ENCODE assay signal across 19 cellular contexts in the genomic region with DNA sequence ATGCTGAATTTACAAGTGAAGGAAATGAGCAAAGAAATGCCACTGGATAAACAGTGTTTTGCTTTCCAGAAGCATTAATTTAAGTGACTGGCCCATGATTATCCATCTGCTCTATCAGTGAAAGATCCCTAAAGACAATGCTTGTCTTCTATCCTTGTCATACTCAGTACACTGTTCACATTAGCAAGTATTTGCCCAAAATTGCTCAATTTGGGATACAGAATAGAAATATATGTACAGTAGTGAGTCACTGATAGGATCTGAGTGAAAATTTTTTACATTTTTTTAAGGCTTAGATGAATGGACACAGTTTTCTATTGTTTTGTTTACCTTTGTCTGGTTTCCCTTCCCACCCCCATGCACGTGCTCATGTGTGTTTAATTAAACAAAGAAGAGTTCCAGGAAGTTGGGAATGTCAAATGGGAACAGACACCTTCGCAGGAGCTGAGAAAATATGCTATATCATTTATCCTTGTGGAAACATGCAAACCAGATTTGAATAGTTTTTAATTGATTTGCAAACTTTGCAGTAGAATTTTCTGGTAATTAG.
"Had no signal": no experiment of that assay in that cellular context is flagged by ENCODE, and none has a peak within 500 bp of the region (broad histone marks: within the 10 kb centered on the region; RNA-seq: fewer than 3 reads in every experiment).

No MANE protein-coding gene starts in this region.

- DNase-seq: activated CD4-positive, alpha-beta T cell treated with anti-CD3 and anti-CD28 coated beads, Interleukin-2, amount 50 U/mL, for 4 hours; activated CD8-positive, alpha-beta memory T cell treated with anti-CD3 and anti-CD28 coated beads, Interleukin-2, amount 10 ng/mL, durations not matched to agents 7 days and 5 days; activated naive CD4-positive, alpha-beta T cell treated with anti-CD3 and anti-CD28 coated beads for 36 hours; activated naive CD8-positive, alpha-beta T cell treated with anti-CD3 and anti-CD28 coated beads, Interleukin-2, amount 50 U/mL, for 24 hours; activated T-cell treated with anti-CD3 and anti-CD28 coated beads, Interleukin-2, amount 50 U/mL, for 1 hour; dorsolateral prefrontal cortex; hypothalamus; kidney glomerular epithelial cell; mesendoderm; natural killer cell; nucleus accumbens; posterior cingulate gyrus; retina; stimulated activated CD4-positive, alpha-beta T cell treated with anti-CD3 and anti-CD28 coated beads, Interleukin-2, amount 100 ng/mL, for 48 hours; T1000 had no signal

- ATAC-seq: activated CD4-positive, CD25-positive, alpha-beta regulatory T cell treated with anti-CD3 and anti-CD28 coated beads, Interleukin-2, amount 50 U/mL, for 24 hours; activated CD8-positive, alpha-beta memory T cell treated with anti-CD3 and anti-CD28 coated beads, Interleukin-2, amount 10 ng/mL, durations not matched to agents 7 days and 5 days; activated naive CD8-positive, alpha-beta T cell treated with anti-CD3 and anti-CD28 coated beads, Interleukin-2, amount 50 U/mL, for 24 hours; natural killer cell; stimulated activated memory B cell treated with anti-CD40 and anti-IgM and Interleukin-4, amounts not matched to agents 10 μg/mL and 1 μg/mL and 100 μg/mL, for 72 hours had no signal

- H3K27ac ChIP-seq: dorsolateral prefrontal cortex, esophagus muscularis mucosa had no signal

- H3K9me3 Mint-ChIP-seq: activated naive CD4-positive, alpha-beta T cell treated with anti-CD3 and anti-CD28 coated beads for 36 hours; activated naive CD8-positive, alpha-beta T cell treated with anti-CD3 and anti-CD28 coated beads, Interleukin-2, amount 50 U/mL, for 24 hours; activated T-helper 2 cell treated with anti-CD3 and anti-CD28 coated beads, Interferon-gamma antibody, Interleukin-2, Interleukin-4, amounts not matched to agents 10 μg/mL and 5 μg/mL and 100 μg/mL, durations not matched to agents 14 hours and 24 hours and 36 hours; natural killer cell had no signal

- H3K4me1 Mint-ChIP-seq: activated naive CD8-positive, alpha-beta T cell treated with anti-CD3 and anti-CD28 coated beads, Interleukin-2, amount 50 U/mL, for 24 hours; natural killer cell; stimulated activated memory B cell treated with anti-CD40 and anti-IgM and Interleukin-4, amounts not matched to agents 10 μg/mL and 1 μg/mL and 100 μg/mL, for 72 hours had no signal

- H3K4me1 ChIP-seq: esophagus muscularis mucosa had no signal

- H3K9me3 ChIP-seq: esophagus muscularis mucosa had no signal

- H3K27me3 Mint-ChIP-seq: activated CD8-positive, alpha-beta memory T cell treated with anti-CD3 and anti-CD28 coated beads, Interleukin-2, amount 10 ng/mL, durations not matched to agents 7 days and 5 days; activated naive CD8-positive, alpha-beta T cell treated with anti-CD3 and anti-CD28 coated beads, Interleukin-2, amount 50 U/mL, for 24 hours; stimulated activated memory B cell treated with anti-CD40 and anti-IgM and Interleukin-4, amounts not matched to agents 10 μg/mL and 1 μg/mL and 100 μg/mL, for 72 hours had no signal

- H3K36me3 Mint-ChIP-seq: natural killer cell; stimulated activated memory B cell treated with anti-CD40 and anti-IgM and Interleukin-4, amounts not matched to agents 10 μg/mL and 1 μg/mL and 100 μg/mL, for 72 hours had no signal

- H3K4me3 ChIP-seq: dorsolateral prefrontal cortex, esophagus muscularis mucosa had no signal

- H3K27ac Mint-ChIP-seq: activated CD8-positive, alpha-beta memory T cell treated with anti-CD3 and anti-CD28 coated beads, Interleukin-2, amount 10 ng/mL, durations not matched to agents 7 days and 5 days; activated naive CD4-positive, alpha-beta T cell treated with anti-CD3 and anti-CD28 coated beads for 36 hours; activated naive CD8-positive, alpha-beta T cell treated with anti-CD3 and anti-CD28 coated beads, Interleukin-2, amount 50 U/mL, for 24 hours; activated T-helper 2 cell treated with anti-CD3 and anti-CD28 coated beads, Interferon-gamma antibody, Interleukin-2, Interleukin-4, amounts not matched to agents 10 μg/mL and 5 μg/mL and 100 μg/mL, durations not matched to agents 14 hours and 24 hours and 36 hours; natural killer cell; stimulated activated memory B cell treated with anti-CD40 and anti-IgM and Interleukin-4, amounts not matched to agents 10 μg/mL and 1 μg/mL and 100 μg/mL, for 72 hours had no signal

- H3K4me3 Mint-ChIP-seq: activated CD8-positive, alpha-beta memory T cell treated with anti-CD3 and anti-CD28 coated beads, Interleukin-2, amount 10 ng/mL, durations not matched to agents 7 days and 5 days; activated naive CD4-positive, alpha-beta T cell treated with anti-CD3 and anti-CD28 coated beads for 36 hours; activated naive CD8-positive, alpha-beta T cell treated with anti-CD3 and anti-CD28 coated beads, Interleukin-2, amount 50 U/mL, for 24 hours; natural killer cell; stimulated activated memory B cell treated with anti-CD40 and anti-IgM and Interleukin-4, amounts not matched to agents 10 μg/mL and 1 μg/mL and 100 μg/mL, for 72 hours had no signal
